In the genomic region with DNA sequence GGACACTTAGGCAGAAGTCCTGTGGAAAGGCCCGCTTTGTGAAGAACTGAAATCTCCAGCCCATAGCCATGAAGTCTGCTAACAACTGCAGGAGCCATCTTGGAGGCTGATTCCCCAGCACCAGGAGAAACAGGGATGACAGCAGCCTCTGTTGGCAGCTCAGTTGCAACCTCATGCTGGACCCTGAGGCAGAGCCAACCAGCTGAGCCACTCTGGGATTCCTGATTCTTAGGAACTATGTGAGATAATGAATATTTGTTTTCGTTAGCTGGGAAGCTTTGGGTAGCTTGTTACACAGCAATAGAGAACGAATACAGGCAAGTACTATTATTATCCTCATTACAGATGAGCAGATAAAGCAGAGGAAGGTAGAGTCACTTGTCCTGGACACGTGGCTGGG, we compare ENCODE assay signal across 23 cellular contexts.
"Had no signal": no experiment of that assay in that cellular context is flagged by ENCODE, and none has a peak within 500 bp of the region (broad histone marks: within the 10 kb centered on the region; RNA-seq: fewer than 3 reads in every experiment).

No MANE protein-coding gene starts in this region.

- H3K4me1 ChIP-seq: colonic mucosa, foreskin keratinocyte, gastrocnemius medialis, heart right ventricle had no signal

- H3K9me3 ChIP-seq: colonic mucosa, esophagus muscularis mucosa, esophagus squamous epithelium, gastrocnemius medialis, gastroesophageal sphincter had no signal

- H3K36me3 ChIP-seq: colonic mucosa, esophagus muscularis mucosa, esophagus squamous epithelium, gastrocnemius medialis, gastroesophageal sphincter, heart left ventricle, heart right ventricle had no signal

- H3K27ac ChIP-seq: colonic mucosa, coronary artery, dorsolateral prefrontal cortex, epithelial cell of prostate, esophagus muscularis mucosa, foreskin keratinocyte, gastrocnemius medialis, gastroesophageal sphincter, heart left ventricle, heart right ventricle had no signal

- H3K4me3 ChIP-seq: colonic mucosa, coronary artery, dorsolateral prefrontal cortex, esophagus muscularis mucosa, esophagus squamous epithelium, gastrocnemius medialis, gastroesophageal sphincter, heart left ventricle, heart right ventricle had no signal

- DNase-seq: colonic mucosa; cortex of kidney; dermis blood vessel endothelial cell; dorsolateral prefrontal cortex; effector CD4-positive, alpha-beta T cell; effector CD8-positive, alpha-beta T cell; effector memory CD4-positive, alpha-beta T cell; effector memory CD8-positive, alpha-beta T cell; endodermal cell; erythroblast; esophagus squamous epithelium; foreskin fibroblast; foreskin keratinocyte; foreskin melanocyte; gastrocnemius medialis; glutamatergic neuron; head of caudate nucleus; heart left ventricle; heart right ventricle had no signal

- H3K27me3 ChIP-seq: colonic mucosa, esophagus muscularis mucosa, esophagus squamous epithelium, foreskin keratinocyte, gastrocnemius medialis, gastroesophageal sphincter, heart left ventricle had no signal
